15 cellular contexts compared by ENCODE assay signal in the genomic region with DNA sequence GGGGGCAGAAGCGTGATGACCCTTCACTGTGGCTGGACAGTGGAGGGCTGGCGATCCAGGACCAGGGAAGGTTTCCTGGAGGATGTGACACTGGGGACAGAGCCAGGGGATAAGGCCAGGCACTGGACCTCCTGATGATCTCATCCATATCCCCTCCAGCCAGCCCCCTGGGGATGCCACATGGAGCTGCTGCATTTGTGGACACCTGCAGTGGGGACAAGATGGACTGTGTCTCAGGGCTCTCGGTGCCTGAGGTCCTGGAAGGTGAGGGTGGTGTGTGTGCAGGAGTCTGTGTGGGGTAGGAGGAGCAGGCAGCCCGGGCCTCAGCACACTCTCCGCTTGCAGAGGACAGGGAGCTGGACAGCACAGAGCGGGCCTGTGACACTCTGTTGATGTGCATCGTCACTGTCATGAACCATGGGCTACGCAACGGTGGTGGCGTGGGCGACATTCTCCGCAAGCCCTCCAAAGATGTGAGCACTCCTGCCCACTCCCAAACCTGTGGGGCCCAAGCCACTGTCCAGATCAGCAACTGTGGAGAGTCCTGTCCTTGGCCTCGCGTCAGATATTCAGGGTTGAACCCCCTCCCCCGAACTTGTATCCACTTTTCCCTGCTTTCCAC. TPM values are rescaled to one million over a fixed set of nuclear protein-coding genes. Genes with fewer than 3 reads are reported as not detected.
DNase-seq lines count a peak whose midpoint lies in the region; ATAC-seq and TF ChIP-seq lines count a peak whose summit lies in the region.
"Had no signal": no experiment of that assay in that cellular context is flagged by ENCODE, and none has a peak within 500 bp of the region (broad histone marks: within the 10 kb centered on the region; RNA-seq: fewer than 3 reads in every experiment).

No MANE protein-coding gene starts in this region.

- H3K4me3 Mint-ChIP-seq in central memory CD8-positive, alpha-beta T cell, result no peak overlapping the region
- no peak overlapping the region for H3K4me3 Mint-ChIP-seq in mesothelial cell of epicardium

- no peak for TF ChIP-seq CTCF in mesothelial cell of epicardium (IDR thresholded peaks at IDR 0.05; ENCODE audit: unreplicated experiment)
- TF ChIP-seq CTCF in GM13977 (IDR thresholded peaks at IDR 0.05; ENCODE audit: extremely low read depth, insufficient read depth, missing control alignments), result no peak

- peaks cover 0 to 42% (median 0%) of the 10 kb centered on the region in 11 experiments; a peak in 4 of 22 replicates for H4K20me1 ChIP-seq in BLaER1 treated with 17β-estradiol and CSF1 and Interleukin-3, amounts not matched to agents 10 nM and 100 nM

- peak overlapping the region in 8 of 11 experiments; percentile 55 to 93 (median 82); a peak in 16 of 22 replicates for H3K27ac ChIP-seq in BLaER1 treated with 17β-estradiol and CSF1 and Interleukin-3, amounts not matched to agents 10 nM and 100 nM
- H3K27ac ChIP-seq: right lobe of liver had no signal

- DNase-seq in H7 (peak; percentile 34), mesothelial cell of epicardium (ENCODE audit: low spot score in 2 of 2, unreplicated experiment in 2 of 2) (no peak), DMS53 treated with DMSO at 0.1 percent for 48 hours (lab: John Stamatoyannopoulos, UW; ENCODE audit: unreplicated experiment) (no peak), putamen (ENCODE audit: low spot score) (no peak), GM13977 (ENCODE audit: low spot score) (no peak), RPMI8226 (no peak)
- no peak for DNase-seq in central memory CD8-positive, alpha-beta T cell (ENCODE audit: low spot score in 2 of 2)
- DNase-seq: BE2C, NCI-H1092, NCI-H345 had no signal

- no peak for ATAC-seq in central memory CD8-positive, alpha-beta T cell (replicated peaks; ENCODE audit: extremely low read depth, poor library complexity, severe bottlenecking)
- ATAC-seq: right lobe of liver had no signal

- H3K27me3 Mint-ChIP-seq in central memory CD8-positive, alpha-beta T cell, result no peaks in the 10 kb centered on the region
- no peaks in the 10 kb centered on the region for H3K27me3 Mint-ChIP-seq in mesothelial cell of epicardium (ENCODE audit: low read depth)

- no peak overlapping the region for H3K4me3 ChIP-seq in BLaER1 treated with 17β-estradiol and CSF1 and Interleukin-3, amounts not matched to agents 10 nM and 100 nM
- H3K4me3 ChIP-seq in H7 (ENCODE audit: insufficient read depth, low read depth, low read length), result no peak overlapping the region
- H3K4me3 ChIP-seq: HAP-1, right lobe of liver had no signal

- peaks cover 6 to 61% (median 50%) of the 10 kb centered on the region in 11 experiments; a peak in 21 of 22 replicates for H3K36me3 ChIP-seq in BLaER1 treated with 17β-estradiol and CSF1 and Interleukin-3, amounts not matched to agents 10 nM and 100 nM
- H3K36me3 ChIP-seq in H7 (replicated peaks; ENCODE audit: control insufficient read depth, insufficient read depth, low read length), result peaks cover 17% of the 10 kb centered on the region
- H3K36me3 ChIP-seq: BE2C, right lobe of liver had no signal

- H3K36me3 Mint-ChIP-seq in central memory CD8-positive, alpha-beta T cell (ENCODE audit: insufficient read depth), result peaks cover 19% of the 10 kb centered on the region
- H3K36me3 Mint-ChIP-seq in mesothelial cell of epicardium, result no peaks in the 10 kb centered on the region

- H3K27me3 ChIP-seq in BLaER1 treated with 17β-estradiol and CSF1 and Interleukin-3, amounts not matched to agents 10 nM and 100 nM, result no peaks in the 10 kb centered on the region
- H3K27me3 ChIP-seq in H7 (ENCODE audit: control insufficient read depth, insufficient read depth, low read length), result no peaks in the 10 kb centered on the region
- H3K27me3 ChIP-seq: BE2C, right lobe of liver had no signal

- peaks cover 18% of the 10 kb centered on the region for H3K4me1 Mint-ChIP-seq in central memory CD8-positive, alpha-beta T cell
- H3K4me1 Mint-ChIP-seq in mesothelial cell of epicardium, result peaks cover 20% of the 10 kb centered on the region

- peak overlapping the region in 6 of 11 experiments; percentile 31 to 83 (median 79); a peak in 7 of 22 replicates for H3K9ac ChIP-seq in BLaER1 treated with 17β-estradiol and CSF1 and Interleukin-3, amounts not matched to agents 10 nM and 100 nM

- H3K4me1 ChIP-seq in BLaER1 treated with 17β-estradiol and CSF1 and Interleukin-3, amounts not matched to agents 10 nM and 100 nM, result peaks cover 49 to 76% (median 63%) of the 10 kb centered on the region in 10 experiments
- H3K4me1 ChIP-seq: HAP-1, right lobe of liver had no signal

- peak overlapping the region; percentile 98 for H3K27ac Mint-ChIP-seq in central memory CD8-positive, alpha-beta T cell (ENCODE audit: low read depth)
- peak overlapping the region; percentile 25 for H3K27ac Mint-ChIP-seq in mesothelial cell of epicardium

- no peaks in the 10 kb centered on the region for H3K9me3 ChIP-seq in BLaER1 treated with 17β-estradiol and CSF1 and Interleukin-3, amounts not matched to agents 10 nM and 100 nM (replicated peaks in 1 of 11)
- H3K9me3 ChIP-seq: BE2C, HAP-1, right lobe of liver had no signal

- H3K9me3 Mint-ChIP-seq in central memory CD8-positive, alpha-beta T cell, result no peaks in the 10 kb centered on the region
- no peaks in the 10 kb centered on the region for H3K9me3 Mint-ChIP-seq in mesothelial cell of epicardium

- in situ Hi-C loops in GM13977 (cut with MboI; ENCODE audit: low pct_unique_long_range_greater_than_20kb, low sequenced_read_pairs, unreplicated experiment), result no loop called here

- peak overlapping the region; percentile 74 to 99 (median 94); a peak in 20 of 22 replicates for H3K4me2 ChIP-seq in BLaER1 treated with 17β-estradiol and CSF1 and Interleukin-3, amounts not matched to agents 10 nM and 100 nM

RNA-seq across cellular contexts. Expression of a gene that starts 19.9 kb away (rescaled TPM):
- 67.1 and 93.6 TPM in 2 replicates for total RNA-seq in H7 (2014; rRNA removed; shearing (Covaris generic))
- 79.0 to 79.6 TPM (median 79.4 TPM) in 3 replicates for total RNA-seq in mesothelial cell of epicardium

RNA-seq across cellular contexts. Expression of a gene that starts 55.1 kb away (rescaled TPM):
- total RNA-seq in H7 (2014; rRNA removed; shearing (Covaris generic)), result 0.07 TPM in 1 of 2 replicates, not detected in the other
- total RNA-seq in mesothelial cell of epicardium, result 0.11 to 0.16 TPM in 2 of 3 replicates, not detected in the other
- total RNA-seq: dermis microvascular lymphatic vessel endothelial cell, HT1080 had no signal
